ENCODE assay signal across 1 cellular context in the genomic region with DNA sequence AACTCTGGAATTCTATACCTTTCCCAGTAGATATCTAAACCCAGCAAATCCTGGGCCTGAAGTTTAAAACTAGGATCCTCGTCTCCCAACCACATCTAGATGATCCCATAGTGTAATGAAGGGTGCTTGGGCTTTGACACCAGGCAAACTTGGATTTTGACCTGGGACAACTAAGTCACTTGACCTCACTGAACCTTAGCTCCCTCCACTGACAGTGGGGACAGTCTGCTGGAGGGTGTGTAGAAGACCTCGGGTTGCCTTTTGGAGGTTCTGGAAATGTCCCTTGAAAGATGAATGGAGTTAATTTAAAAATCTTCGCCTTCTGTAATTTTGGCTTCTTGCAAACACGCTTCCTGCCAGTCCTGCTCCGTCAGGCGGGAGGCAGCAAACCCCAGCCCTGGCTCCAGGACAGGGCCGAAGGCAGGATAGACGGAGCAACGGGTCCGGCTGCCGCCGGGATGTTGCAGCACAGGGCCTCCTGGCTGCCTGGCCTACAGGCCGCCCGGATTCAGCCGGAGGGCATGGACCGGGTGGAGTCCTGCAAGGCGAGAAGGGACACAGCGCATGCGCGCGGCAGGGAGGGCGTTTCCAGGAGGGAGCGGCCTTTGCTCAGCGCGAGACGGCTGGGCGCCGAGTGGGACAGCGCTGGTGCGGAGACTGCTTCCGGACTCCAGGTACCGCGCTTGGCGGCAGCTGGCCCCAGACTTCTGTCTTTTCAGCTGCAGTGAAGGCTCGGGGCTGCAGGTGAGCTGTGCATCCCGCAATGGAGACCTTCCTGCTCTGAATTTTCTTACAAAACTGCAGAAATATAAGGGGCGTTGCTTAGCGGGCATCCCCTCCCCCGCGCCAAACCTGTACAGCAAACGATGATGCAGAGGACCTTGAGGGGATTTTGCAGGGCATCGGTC.
TF ChIP-seq lines count a peak whose summit lies in the region.

A gene with protein sequence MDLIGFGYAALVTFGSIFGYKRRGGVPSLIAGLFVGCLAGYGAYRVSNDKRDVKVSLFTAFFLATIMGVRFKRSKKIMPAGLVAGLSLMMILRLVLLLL (plus strand): TSS at position 612 of the 908 bp plus-strand sequence. CDS start 5,990 bp downstream, outside the sequence.

TF ChIP-seq in HepG2, 621 proteins besides CTCF, POLR2A, EP300 and RAD21 (continued from another document and continues in another):
- TF ChIP-seq, protein P1, sequence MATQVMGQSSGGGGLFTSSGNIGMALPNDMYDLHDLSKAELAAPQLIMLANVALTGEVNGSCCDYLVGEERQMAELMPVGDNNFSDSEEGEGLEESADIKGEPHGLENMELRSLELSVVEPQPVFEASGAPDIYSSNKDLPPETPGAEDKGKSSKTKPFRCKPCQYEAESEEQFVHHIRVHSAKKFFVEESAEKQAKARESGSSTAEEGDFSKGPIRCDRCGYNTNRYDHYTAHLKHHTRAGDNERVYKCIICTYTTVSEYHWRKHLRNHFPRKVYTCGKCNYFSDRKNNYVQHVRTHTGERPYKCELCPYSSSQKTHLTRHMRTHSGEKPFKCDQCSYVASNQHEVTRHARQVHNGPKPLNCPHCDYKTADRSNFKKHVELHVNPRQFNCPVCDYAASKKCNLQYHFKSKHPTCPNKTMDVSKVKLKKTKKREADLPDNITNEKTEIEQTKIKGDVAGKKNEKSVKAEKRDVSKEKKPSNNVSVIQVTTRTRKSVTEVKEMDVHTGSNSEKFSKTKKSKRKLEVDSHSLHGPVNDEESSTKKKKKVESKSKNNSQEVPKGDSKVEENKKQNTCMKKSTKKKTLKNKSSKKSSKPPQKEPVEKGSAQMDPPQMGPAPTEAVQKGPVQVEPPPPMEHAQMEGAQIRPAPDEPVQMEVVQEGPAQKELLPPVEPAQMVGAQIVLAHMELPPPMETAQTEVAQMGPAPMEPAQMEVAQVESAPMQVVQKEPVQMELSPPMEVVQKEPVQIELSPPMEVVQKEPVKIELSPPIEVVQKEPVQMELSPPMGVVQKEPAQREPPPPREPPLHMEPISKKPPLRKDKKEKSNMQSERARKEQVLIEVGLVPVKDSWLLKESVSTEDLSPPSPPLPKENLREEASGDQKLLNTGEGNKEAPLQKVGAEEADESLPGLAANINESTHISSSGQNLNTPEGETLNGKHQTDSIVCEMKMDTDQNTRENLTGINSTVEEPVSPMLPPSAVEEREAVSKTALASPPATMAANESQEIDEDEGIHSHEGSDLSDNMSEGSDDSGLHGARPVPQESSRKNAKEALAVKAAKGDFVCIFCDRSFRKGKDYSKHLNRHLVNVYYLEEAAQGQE (IDR thresholded peaks at IDR 0.05; ENCODE audit: borderline replicate concordance in 1 of 2, low read depth in 1 of 2, low read length in 2 of 2), result peak in 1 of 2 experiments; percentile 24; a peak in 1 of 4 replicates
- TF ChIP-seq ZNF24 (IDR thresholded peaks at IDR 0.05) (no peak), HNRNPL (IDR thresholded peaks at IDR 0.05; ENCODE audit: low read depth, low read length) (0 out of 2 replicates have a peak, but pooled peaks have one; percentile 64), KAT8 (CRISPR knock-in tag; IDR thresholded peaks at IDR 0.05) (peak; percentile 93), PAWR (CRISPR knock-in tag; IDR thresholded peaks at IDR 0.05; ENCODE audit: borderline replicate concordance) (no peak), ZNF672 (CRISPR knock-in tag; IDR thresholded peaks at IDR 0.05) (no peak), GATAD2A (CRISPR knock-in tag; IDR thresholded peaks at IDR 0.05) (peak; percentile 73; the same call in 1 of the 2 replicates), ZNF563 (CRISPR knock-in tag; IDR thresholded peaks at IDR 0.05) (peak; percentile 100), ZNF383 (CRISPR knock-in tag; IDR thresholded peaks at IDR 0.05; ENCODE audit: borderline replicate concordance) (no peak), PHF8 (CRISPR knock-in tag; IDR thresholded peaks at IDR 0.05) (peak; percentile 96), FOXA1 (IDR thresholded peaks at IDR 0.05) (no peak), FOXA1 (CRISPR knock-in tag; IDR thresholded peaks at IDR 0.05) (peak; percentile 18; the same call in 1 of the 2 replicates), RORA (CRISPR knock-in tag; IDR thresholded peaks at IDR 0.05) (no peak), ZNF713 (CRISPR knock-in tag; IDR thresholded peaks at IDR 0.05) (0 out of 2 replicates have a peak, but pooled peaks have one; percentile 93), RARG (CRISPR knock-in tag; IDR thresholded peaks at IDR 0.05; ENCODE audit: low read depth) (no peak), SPEN (CRISPR knock-in tag; IDR thresholded peaks at IDR 0.05; ENCODE audit: low read depth) (peak; percentile 97), ZNF530 (CRISPR knock-in tag; IDR thresholded peaks at IDR 0.05; ENCODE audit: low read depth) (no peak), DPF2 (CRISPR knock-in tag; IDR thresholded peaks at IDR 0.05; ENCODE audit: borderline replicate concordance, low read depth) (no peak), KDM6A (CRISPR knock-in tag; IDR thresholded peaks at IDR 0.05; ENCODE audit: low read depth) (0 out of 2 replicates have a peak, but pooled peaks have one; percentile 19), SMAD9 (CRISPR knock-in tag; IDR thresholded peaks at IDR 0.05) (no peak), GZF1 (CRISPR knock-in tag; IDR thresholded peaks at IDR 0.05) (no peak; the same call in 1 of the 2 replicates), MBD4 (IDR thresholded peaks at IDR 0.05; ENCODE audit: borderline replicate concordance, low read length) (no peak), JDP2 (CRISPR knock-in tag; IDR thresholded peaks at IDR 0.05; ENCODE audit: borderline replicate concordance) (no peak), ZNF616 (CRISPR knock-in tag; IDR thresholded peaks at IDR 0.05; ENCODE audit: low read depth) (peak; percentile 94), GABPA (IDR thresholded peaks at IDR 0.05; ENCODE audit: low read depth, low read length) (no peak), GABPA (CRISPR knock-in tag; IDR thresholded peaks at IDR 0.05; ENCODE audit: low read depth) (peak; percentile 44), ZSCAN12 (CRISPR knock-in tag; IDR thresholded peaks at IDR 0.05) (peak; percentile 82; the same call in 1 of the 2 replicates)
- TF ChIP-seq, protein P2, sequence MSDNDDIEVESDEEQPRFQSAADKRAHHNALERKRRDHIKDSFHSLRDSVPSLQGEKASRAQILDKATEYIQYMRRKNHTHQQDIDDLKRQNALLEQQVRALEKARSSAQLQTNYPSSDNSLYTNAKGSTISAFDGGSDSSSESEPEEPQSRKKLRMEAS (IDR thresholded peaks at IDR 0.05), result peak; percentile 89
- TF ChIP-seq, protein P3, sequence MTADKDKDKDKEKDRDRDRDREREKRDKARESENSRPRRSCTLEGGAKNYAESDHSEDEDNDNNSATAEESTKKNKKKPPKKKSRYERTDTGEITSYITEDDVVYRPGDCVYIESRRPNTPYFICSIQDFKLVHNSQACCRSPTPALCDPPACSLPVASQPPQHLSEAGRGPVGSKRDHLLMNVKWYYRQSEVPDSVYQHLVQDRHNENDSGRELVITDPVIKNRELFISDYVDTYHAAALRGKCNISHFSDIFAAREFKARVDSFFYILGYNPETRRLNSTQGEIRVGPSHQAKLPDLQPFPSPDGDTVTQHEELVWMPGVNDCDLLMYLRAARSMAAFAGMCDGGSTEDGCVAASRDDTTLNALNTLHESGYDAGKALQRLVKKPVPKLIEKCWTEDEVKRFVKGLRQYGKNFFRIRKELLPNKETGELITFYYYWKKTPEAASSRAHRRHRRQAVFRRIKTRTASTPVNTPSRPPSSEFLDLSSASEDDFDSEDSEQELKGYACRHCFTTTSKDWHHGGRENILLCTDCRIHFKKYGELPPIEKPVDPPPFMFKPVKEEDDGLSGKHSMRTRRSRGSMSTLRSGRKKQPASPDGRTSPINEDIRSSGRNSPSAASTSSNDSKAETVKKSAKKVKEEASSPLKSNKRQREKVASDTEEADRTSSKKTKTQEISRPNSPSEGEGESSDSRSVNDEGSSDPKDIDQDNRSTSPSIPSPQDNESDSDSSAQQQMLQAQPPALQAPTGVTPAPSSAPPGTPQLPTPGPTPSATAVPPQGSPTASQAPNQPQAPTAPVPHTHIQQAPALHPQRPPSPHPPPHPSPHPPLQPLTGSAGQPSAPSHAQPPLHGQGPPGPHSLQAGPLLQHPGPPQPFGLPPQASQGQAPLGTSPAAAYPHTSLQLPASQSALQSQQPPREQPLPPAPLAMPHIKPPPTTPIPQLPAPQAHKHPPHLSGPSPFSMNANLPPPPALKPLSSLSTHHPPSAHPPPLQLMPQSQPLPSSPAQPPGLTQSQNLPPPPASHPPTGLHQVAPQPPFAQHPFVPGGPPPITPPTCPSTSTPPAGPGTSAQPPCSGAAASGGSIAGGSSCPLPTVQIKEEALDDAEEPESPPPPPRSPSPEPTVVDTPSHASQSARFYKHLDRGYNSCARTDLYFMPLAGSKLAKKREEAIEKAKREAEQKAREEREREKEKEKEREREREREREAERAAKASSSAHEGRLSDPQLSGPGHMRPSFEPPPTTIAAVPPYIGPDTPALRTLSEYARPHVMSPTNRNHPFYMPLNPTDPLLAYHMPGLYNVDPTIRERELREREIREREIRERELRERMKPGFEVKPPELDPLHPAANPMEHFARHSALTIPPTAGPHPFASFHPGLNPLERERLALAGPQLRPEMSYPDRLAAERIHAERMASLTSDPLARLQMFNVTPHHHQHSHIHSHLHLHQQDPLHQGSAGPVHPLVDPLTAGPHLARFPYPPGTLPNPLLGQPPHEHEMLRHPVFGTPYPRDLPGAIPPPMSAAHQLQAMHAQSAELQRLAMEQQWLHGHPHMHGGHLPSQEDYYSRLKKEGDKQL (CRISPR knock-in tag; IDR thresholded peaks at IDR 0.05; ENCODE audit: low read depth), result peak; percentile 64; the same call in 1 of the 2 replicates
- TF ChIP-seq, protein P4, sequence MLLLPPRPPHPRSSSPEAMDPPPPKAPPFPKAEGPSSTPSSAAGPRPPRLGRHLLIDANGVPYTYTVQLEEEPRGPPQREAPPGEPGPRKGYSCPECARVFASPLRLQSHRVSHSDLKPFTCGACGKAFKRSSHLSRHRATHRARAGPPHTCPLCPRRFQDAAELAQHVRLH (CRISPR knock-in tag; IDR thresholded peaks at IDR 0.05; ENCODE audit: borderline replicate concordance, low read depth), result peak; percentile 88; the same call in 1 of the 2 replicates
- TF ChIP-seq, protein P5, sequence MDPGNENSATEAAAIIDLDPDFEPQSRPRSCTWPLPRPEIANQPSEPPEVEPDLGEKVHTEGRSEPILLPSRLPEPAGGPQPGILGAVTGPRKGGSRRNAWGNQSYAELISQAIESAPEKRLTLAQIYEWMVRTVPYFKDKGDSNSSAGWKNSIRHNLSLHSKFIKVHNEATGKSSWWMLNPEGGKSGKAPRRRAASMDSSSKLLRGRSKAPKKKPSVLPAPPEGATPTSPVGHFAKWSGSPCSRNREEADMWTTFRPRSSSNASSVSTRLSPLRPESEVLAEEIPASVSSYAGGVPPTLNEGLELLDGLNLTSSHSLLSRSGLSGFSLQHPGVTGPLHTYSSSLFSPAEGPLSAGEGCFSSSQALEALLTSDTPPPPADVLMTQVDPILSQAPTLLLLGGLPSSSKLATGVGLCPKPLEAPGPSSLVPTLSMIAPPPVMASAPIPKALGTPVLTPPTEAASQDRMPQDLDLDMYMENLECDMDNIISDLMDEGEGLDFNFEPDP (CRISPR knock-in tag; conservative IDR thresholded peaks at IDR 0.05), result no peak
- TF ChIP-seq, protein P6, sequence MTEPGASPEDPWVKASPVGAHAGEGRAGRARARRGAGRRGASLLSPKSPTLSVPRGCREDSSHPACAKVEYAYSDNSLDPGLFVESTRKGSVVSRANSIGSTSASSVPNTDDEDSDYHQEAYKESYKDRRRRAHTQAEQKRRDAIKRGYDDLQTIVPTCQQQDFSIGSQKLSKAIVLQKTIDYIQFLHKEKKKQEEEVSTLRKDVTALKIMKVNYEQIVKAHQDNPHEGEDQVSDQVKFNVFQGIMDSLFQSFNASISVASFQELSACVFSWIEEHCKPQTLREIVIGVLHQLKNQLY (CRISPR knock-in tag; IDR thresholded peaks at IDR 0.05), result no peak; the same call in 1 of the 2 replicates
- TF ChIP-seq, protein P7, sequence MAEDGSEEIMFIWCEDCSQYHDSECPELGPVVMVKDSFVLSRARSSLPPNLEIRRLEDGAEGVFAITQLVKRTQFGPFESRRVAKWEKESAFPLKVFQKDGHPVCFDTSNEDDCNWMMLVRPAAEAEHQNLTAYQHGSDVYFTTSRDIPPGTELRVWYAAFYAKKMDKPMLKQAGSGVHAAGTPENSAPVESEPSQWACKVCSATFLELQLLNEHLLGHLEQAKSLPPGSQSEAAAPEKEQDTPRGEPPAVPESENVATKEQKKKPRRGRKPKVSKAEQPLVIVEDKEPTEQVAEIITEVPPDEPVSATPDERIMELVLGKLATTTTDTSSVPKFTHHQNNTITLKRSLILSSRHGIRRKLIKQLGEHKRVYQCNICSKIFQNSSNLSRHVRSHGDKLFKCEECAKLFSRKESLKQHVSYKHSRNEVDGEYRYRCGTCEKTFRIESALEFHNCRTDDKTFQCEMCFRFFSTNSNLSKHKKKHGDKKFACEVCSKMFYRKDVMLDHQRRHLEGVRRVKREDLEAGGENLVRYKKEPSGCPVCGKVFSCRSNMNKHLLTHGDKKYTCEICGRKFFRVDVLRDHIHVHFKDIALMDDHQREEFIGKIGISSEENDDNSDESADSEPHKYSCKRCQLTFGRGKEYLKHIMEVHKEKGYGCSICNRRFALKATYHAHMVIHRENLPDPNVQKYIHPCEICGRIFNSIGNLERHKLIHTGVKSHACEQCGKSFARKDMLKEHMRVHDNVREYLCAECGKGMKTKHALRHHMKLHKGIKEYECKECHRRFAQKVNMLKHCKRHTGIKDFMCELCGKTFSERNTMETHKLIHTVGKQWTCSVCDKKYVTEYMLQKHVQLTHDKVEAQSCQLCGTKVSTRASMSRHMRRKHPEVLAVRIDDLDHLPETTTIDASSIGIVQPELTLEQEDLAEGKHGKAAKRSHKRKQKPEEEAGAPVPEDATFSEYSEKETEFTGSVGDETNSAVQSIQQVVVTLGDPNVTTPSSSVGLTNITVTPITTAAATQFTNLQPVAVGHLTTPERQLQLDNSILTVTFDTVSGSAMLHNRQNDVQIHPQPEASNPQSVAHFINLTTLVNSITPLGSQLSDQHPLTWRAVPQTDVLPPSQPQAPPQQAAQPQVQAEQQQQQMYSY (CRISPR knock-in tag; IDR thresholded peaks at IDR 0.05), result peak; percentile 95
- TF ChIP-seq, protein P8, sequence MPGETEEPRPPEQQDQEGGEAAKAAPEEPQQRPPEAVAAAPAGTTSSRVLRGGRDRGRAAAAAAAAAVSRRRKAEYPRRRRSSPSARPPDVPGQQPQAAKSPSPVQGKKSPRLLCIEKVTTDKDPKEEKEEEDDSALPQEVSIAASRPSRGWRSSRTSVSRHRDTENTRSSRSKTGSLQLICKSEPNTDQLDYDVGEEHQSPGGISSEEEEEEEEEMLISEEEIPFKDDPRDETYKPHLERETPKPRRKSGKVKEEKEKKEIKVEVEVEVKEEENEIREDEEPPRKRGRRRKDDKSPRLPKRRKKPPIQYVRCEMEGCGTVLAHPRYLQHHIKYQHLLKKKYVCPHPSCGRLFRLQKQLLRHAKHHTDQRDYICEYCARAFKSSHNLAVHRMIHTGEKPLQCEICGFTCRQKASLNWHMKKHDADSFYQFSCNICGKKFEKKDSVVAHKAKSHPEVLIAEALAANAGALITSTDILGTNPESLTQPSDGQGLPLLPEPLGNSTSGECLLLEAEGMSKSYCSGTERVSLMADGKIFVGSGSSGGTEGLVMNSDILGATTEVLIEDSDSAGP (CRISPR knock-in tag; IDR thresholded peaks at IDR 0.05; ENCODE audit: borderline replicate concordance), result peak; percentile 96
- TF ChIP-seq, protein P9, sequence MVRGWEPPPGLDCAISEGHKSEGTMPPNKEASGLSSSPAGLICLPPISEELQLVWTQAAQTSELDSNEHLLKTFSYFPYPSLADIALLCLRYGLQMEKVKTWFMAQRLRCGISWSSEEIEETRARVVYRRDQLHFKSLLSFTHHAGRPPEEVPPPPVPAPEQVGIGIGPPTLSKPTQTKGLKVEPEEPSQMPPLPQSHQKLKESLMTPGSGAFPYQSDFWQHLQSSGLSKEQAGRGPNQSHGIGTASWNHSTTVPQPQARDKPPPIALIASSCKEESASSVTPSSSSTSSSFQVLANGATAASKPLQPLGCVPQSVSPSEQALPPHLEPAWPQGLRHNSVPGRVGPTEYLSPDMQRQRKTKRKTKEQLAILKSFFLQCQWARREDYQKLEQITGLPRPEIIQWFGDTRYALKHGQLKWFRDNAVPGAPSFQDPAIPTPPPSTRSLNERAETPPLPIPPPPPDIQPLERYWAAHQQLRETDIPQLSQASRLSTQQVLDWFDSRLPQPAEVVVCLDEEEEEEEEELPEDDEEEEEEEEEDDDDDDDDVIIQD (CRISPR knock-in tag; IDR thresholded peaks at IDR 0.05; ENCODE audit: low read depth), result peak; percentile 44; the same call in 1 of the 2 replicates
